ENCODE assay signal across 7 cellular contexts in genomic region chr10:23439920-23440875, GRCh38. TPM values are rescaled to one million over a fixed set of nuclear protein-coding genes. Genes with fewer than 3 reads are reported as not detected.
DNase-seq lines count a peak whose midpoint lies in the region; ATAC-seq and TF ChIP-seq lines count a peak whose summit lies in the region.

No MANE protein-coding gene starts in this region.

- POLR2A ChIA-PET in activated naive CD8-positive, alpha-beta T cell treated with anti-CD3 and anti-CD28 coated beads, Interleukin-2, amount 10 ng/mL, durations not matched to agents 7 days and 5 days (lab: Charles Lee), result interaction anchor here (0.6 to 3.8 kb wide), 7 partner anchors 9 to 108 kb away, joined by 3 to 24 read pairs (median 5); no protein-coding TSS in a partner anchor

- ATAC-seq in GM18868 (IDR thresholded peaks at IDR 0.05; ENCODE audit: unreplicated experiment) (peak; percentile 13), HG02870 (IDR thresholded peaks at IDR 0.05; ENCODE audit: unreplicated experiment) (peak; percentile 19)
- peak; percentile 20 for ATAC-seq in activated naive CD8-positive, alpha-beta T cell treated with anti-CD3 and anti-CD28 coated beads, Interleukin-2, amount 10 ng/mL, durations not matched to agents 7 days and 5 days (ENCODE audit: low read depth)

- no peaks in the 10 kb centered on the region for H3K9me3 ChIP-seq in left ventricle myocardium inferior (replicated peaks)

- peaks cover 30% of the 10 kb centered on the region for H3K4me1 Mint-ChIP-seq in activated naive CD8-positive, alpha-beta T cell treated with anti-CD3 and anti-CD28 coated beads, Interleukin-2, amount 10 ng/mL, durations not matched to agents 7 days and 5 days
- H3K4me1 Mint-ChIP-seq in progenitor cell of endocrine pancreas (ENCODE audit: low read depth), result peaks cover 23% of the 10 kb centered on the region

- peak overlapping the region; percentile 92 for H3K4me3 Mint-ChIP-seq in activated naive CD8-positive, alpha-beta T cell treated with anti-CD3 and anti-CD28 coated beads, Interleukin-2, amount 10 ng/mL, durations not matched to agents 7 days and 5 days
- H3K4me3 Mint-ChIP-seq in progenitor cell of endocrine pancreas (ENCODE audit: low read depth), result peak overlapping the region; percentile 84

- DNase-seq in RPMI7951 (ENCODE audit: low read depth) (peak; percentile 60), left ventricle myocardium inferior (peak; percentile 29), progenitor cell of endocrine pancreas (ENCODE audit: low spot score, unreplicated experiment) (peak; percentile 17), DMS153 (lab: John Stamatoyannopoulos, UW) (no peak)
- DNase-seq in activated naive CD8-positive, alpha-beta T cell treated with anti-CD3 and anti-CD28 coated beads, Interleukin-2, amount 10 ng/mL, durations not matched to agents 7 days and 5 days, result peak; percentile 72

- no peaks in the 10 kb centered on the region for H3K27me3 ChIP-seq in left ventricle myocardium inferior (ENCODE audit: low read depth)

- intact Hi-C loops in left ventricle myocardium inferior (cut with micrococcal nuclease), result no loop called here

- no peaks in the 10 kb centered on the region for H3K9me3 Mint-ChIP-seq in activated naive CD8-positive, alpha-beta T cell treated with anti-CD3 and anti-CD28 coated beads, Interleukin-2, amount 10 ng/mL, durations not matched to agents 7 days and 5 days
- H3K9me3 Mint-ChIP-seq in progenitor cell of endocrine pancreas (ENCODE audit: low read depth), result no peaks in the 10 kb centered on the region

- H3K27ac ChIP-seq in left ventricle myocardium inferior (replicated peaks), result peak overlapping the region; percentile 99

- no peak for TF ChIP-seq CTCF in left ventricle myocardium inferior (IDR thresholded peaks at IDR 0.05; ENCODE audit: borderline replicate concordance)
- TF ChIP-seq CTCF in progenitor cell of endocrine pancreas (IDR thresholded peaks at IDR 0.05; ENCODE audit: unreplicated experiment), result no peak

- H3K4me3 ChIP-seq in left ventricle myocardium inferior, result peak overlapping the region; percentile 87

- H3K36me3 ChIP-seq in left ventricle myocardium inferior, result peaks cover 20% of the 10 kb centered on the region

- H3K4me1 ChIP-seq in left ventricle myocardium inferior, result peaks cover 64% of the 10 kb centered on the region

- H3K36me3 Mint-ChIP-seq in activated naive CD8-positive, alpha-beta T cell treated with anti-CD3 and anti-CD28 coated beads, Interleukin-2, amount 10 ng/mL, durations not matched to agents 7 days and 5 days, result peaks cover 12% of the 10 kb centered on the region
- H3K36me3 Mint-ChIP-seq in progenitor cell of endocrine pancreas (ENCODE audit: insufficient read depth), result no peaks in the 10 kb centered on the region

- peak overlapping the region; percentile 87 for H3K27ac Mint-ChIP-seq in activated naive CD8-positive, alpha-beta T cell treated with anti-CD3 and anti-CD28 coated beads, Interleukin-2, amount 10 ng/mL, durations not matched to agents 7 days and 5 days
- peak overlapping the region; percentile 69 for H3K27ac Mint-ChIP-seq in progenitor cell of endocrine pancreas

- peaks cover 3% of the 10 kb centered on the region for H3K27me3 Mint-ChIP-seq in activated naive CD8-positive, alpha-beta T cell treated with anti-CD3 and anti-CD28 coated beads, Interleukin-2, amount 10 ng/mL, durations not matched to agents 7 days and 5 days
- no peaks in the 10 kb centered on the region for H3K27me3 Mint-ChIP-seq in progenitor cell of endocrine pancreas

RNA-seq across cellular contexts. Expression of gene OTUD1, which starts 1.3 kb away (rescaled TPM):
- 3.4 and 3.7 TPM in 2 replicates for total RNA-seq in RPMI7951 (2014; rRNA removed; shearing (Covaris generic))
- 10 to 100 TPM; 20.1 to 21.0 TPM for total RNA-seq in activated naive CD8-positive, alpha-beta T cell treated with anti-CD3 and anti-CD28 coated beads, Interleukin-2, amount 10 ng/mL, durations not matched to agents 7 days and 5 days
- total RNA-seq in left ventricle myocardium inferior, result 19.5 TPM
- total RNA-seq in progenitor cell of endocrine pancreas, result 10.2 and 11.9 TPM in 2 replicates
